ENCODE assay signal across 19 cellular contexts in genomic region chr3:128197855-128198254, GRCh38. TPM values are rescaled to one million over a fixed set of nuclear protein-coding genes. Genes with fewer than 3 reads are reported as not detected.
DNase-seq lines count a peak whose midpoint lies in the region; ATAC-seq and TF ChIP-seq lines count a peak whose summit lies in the region.
"Had no signal": no experiment of that assay in that cellular context is flagged by ENCODE, and none has a peak within 500 bp of the region (broad histone marks: within the 10 kb centered on the region; RNA-seq: fewer than 3 reads in every experiment).

No MANE protein-coding gene starts in this region.

- H3K36me3 Mint-ChIP-seq in CD4-positive, alpha-beta T cell (ENCODE audit: low read depth) = peaks cover 39% of the 10 kb centered on the region
- H3K36me3 Mint-ChIP-seq in neural crest cell (ENCODE audit: low read depth) = peaks cover 5% of the 10 kb centered on the region

- DNase-seq in CD4-positive, alpha-beta T cell = no peak
- DNase-seq in NCI-H526 (lab: John Stamatoyannopoulos, UW) (peak; percentile 72 to 79), foreskin melanocyte (peak; percentile 84), neural crest cell (ENCODE audit: low read depth, low spot score) (no peak), ecto neural progenitor cell (ENCODE audit: low spot score) (no peak), NCI-H1694 (lab: John Stamatoyannopoulos, UW) (no peak)
- DNase-seq: AML-193, GDM1, GM23248, NCI-H1048, NCI-H1436 treated with DMSO at 0.1 percent for 48 hours, NCI-H2081 treated with DMSO at 0.1 percent for 48 hours, NCI-H524, SHP77 had no signal

- intact Hi-C loops in CD4-positive, alpha-beta T cell (cut with DNase I, micrococcal nuclease) = no loop called here

- ATAC-seq in CD4-positive, alpha-beta T cell (ENCODE audit: poor library complexity) = no peak
- ATAC-seq in HG03135 (IDR thresholded peaks at IDR 0.05; ENCODE audit: unreplicated experiment) (no peak), GM19455 (IDR thresholded peaks at IDR 0.05; ENCODE audit: unreplicated experiment) (no peak)
- ATAC-seq: GM12878, SK-N-SH treated with all-trans-retinoic acid at 6 μM for 48 hours had no signal

- H3K27ac Mint-ChIP-seq in CD4-positive, alpha-beta T cell = peak overlapping the region; percentile 84
- H3K27ac Mint-ChIP-seq in neural crest cell (ENCODE audit: unreplicated experiment) = no peak overlapping the region
- H3K27ac Mint-ChIP-seq: CD14-positive monocyte had no signal

- POLR2A ChIA-PET in CD4-positive, alpha-beta T cell (lab: Charles Lee) = interaction anchor here (1.0 kb wide), 1 partner anchor 19 kb away, joined by 3 read pairs; no protein-coding TSS in a partner anchor

- H3K27ac ChIP-seq in CD4-positive, alpha-beta T cell (ENCODE audit: low read depth, low read length) = no peak overlapping the region
- H3K27ac ChIP-seq: GM23248 had no signal

- H3K27me3 ChIP-seq in CD4-positive, alpha-beta T cell (ENCODE audit: control insufficient read depth, insufficient read depth, low read length) = no peaks in the 10 kb centered on the region

- TF ChIP-seq CTCF in CD4-positive, alpha-beta T cell (IDR thresholded peaks at IDR 0.05) = no peak
- no peak for TF ChIP-seq CTCF in neural crest cell (conservative IDR thresholded peaks at IDR 0.05)

- H3K27me3 Mint-ChIP-seq in CD4-positive, alpha-beta T cell = no peaks in the 10 kb centered on the region
- H3K27me3 Mint-ChIP-seq in neural crest cell (ENCODE audit: low read depth) = no peaks in the 10 kb centered on the region

- no peaks in the 10 kb centered on the region for H3K9me3 ChIP-seq in CD4-positive, alpha-beta T cell (ENCODE audit: control insufficient read depth, low read length)

- no peak overlapping the region for H3K4me3 Mint-ChIP-seq in CD4-positive, alpha-beta T cell
- peak overlapping the region; percentile 1 for H3K4me3 Mint-ChIP-seq in neural crest cell
- H3K4me3 Mint-ChIP-seq: CD14-positive monocyte had no signal

- peaks cover 9% of the 10 kb centered on the region for H3K4me1 Mint-ChIP-seq in CD4-positive, alpha-beta T cell (ENCODE audit: low read depth)
- peaks cover 46% of the 10 kb centered on the region for H3K4me1 Mint-ChIP-seq in neural crest cell

- CTCF ChIA-PET in CD4-positive, alpha-beta T cell (lab: Charles Lee) = no interaction called here

- no peaks in the 10 kb centered on the region for H3K9me3 Mint-ChIP-seq in CD4-positive, alpha-beta T cell
- H3K9me3 Mint-ChIP-seq in neural crest cell = no peaks in the 10 kb centered on the region

RNA-seq across cellular contexts. Expression of gene EEFSEC, which starts 44.6 kb away (rescaled TPM):
- 10 to 100 TPM; 13.1 to 13.9 TPM for total RNA-seq in CD4-positive, alpha-beta T cell
- 20.2 and 23.4 TPM in 2 replicates for total RNA-seq in neural crest cell

Comparison
In these comparisons a context has a peak if more than half of its experiments do, and no peak if none do; other contexts are left out.
1. DNase-seq: peak in NCI-H526 (2 of 2) and foreskin melanocyte (single experiment); none in CD4-positive, alpha-beta T cell (0 of 10), neural crest cell (single experiment), ecto neural progenitor cell (single experiment) and NCI-H1694 (single experiment).